Comparison of ENCODE assay signal across 8 cellular contexts in the genomic region with DNA sequence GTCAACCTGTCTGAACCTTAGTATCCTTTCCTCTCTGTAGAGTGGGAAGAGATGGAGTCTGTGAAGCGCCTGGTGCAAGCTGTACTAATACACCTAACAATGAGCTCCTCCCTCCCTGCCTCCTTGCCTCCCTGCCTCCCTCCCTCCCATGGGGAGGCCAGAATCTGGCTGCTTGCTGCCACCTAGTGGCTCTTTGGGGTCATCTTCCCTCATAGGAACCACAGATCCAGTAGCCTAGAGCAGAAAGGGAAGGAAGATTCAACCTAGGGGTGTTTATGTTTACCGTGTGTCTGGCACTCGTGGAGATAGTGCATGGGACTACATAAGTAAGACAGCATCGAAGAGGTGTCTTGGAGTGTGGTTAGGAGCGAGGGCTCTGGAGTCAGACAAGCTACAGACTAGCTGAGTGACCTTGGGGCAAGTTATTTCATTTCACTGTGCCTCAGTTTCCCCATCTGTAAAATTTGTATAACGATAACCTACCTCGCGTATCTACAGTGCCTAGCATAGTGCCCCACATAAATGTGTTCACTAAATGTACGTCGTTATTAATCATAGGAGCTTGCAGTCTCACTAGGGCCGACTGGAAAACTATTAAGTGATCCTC. TPM values are rescaled to one million over a fixed set of nuclear protein-coding genes. Genes with fewer than 3 reads are reported as not detected.
A peak's percentile ranks its signal among the peaks of the same experiment; 100 is the strongest.
DNase-seq lines count a peak whose midpoint lies in the region; ATAC-seq and TF ChIP-seq lines count a peak whose summit lies in the region.

No MANE protein-coding gene starts in this region.

- H3K4me2 ChIP-seq in PC-9, result no peak overlapping the region

- intact Hi-C loops in PC-9 (cut with micrococcal nuclease; ENCODE audit: unreplicated experiment), result loop anchor here (1.0 to 5.0 kb wide), 3 partner anchors 164 to 301 kb away; a partner anchor contains a TSS

- no peaks in the 10 kb centered on the region for H3K9me3 ChIP-seq in PC-9 (ENCODE audit: insufficient read depth, low read depth)

- no peaks in the 10 kb centered on the region for H3K4me1 ChIP-seq in PC-9 (replicated peaks; ENCODE audit: insufficient read depth)

- no peak overlapping the region for H3K4me3 Mint-ChIP-seq in activated T-helper 17 cell treated with anti-CD3 and anti-CD28 coated beads, Interleukin-2, amount 50 U/mL, for 72 hours

- H3K27me3 Mint-ChIP-seq in activated T-helper 17 cell treated with anti-CD3 and anti-CD28 coated beads, Interleukin-2, amount 50 U/mL, for 72 hours, result peaks cover 28% of the 10 kb centered on the region

- no peaks in the 10 kb centered on the region for H3K9me2 ChIP-seq in PC-9 (ENCODE audit: insufficient read depth)

- no peak overlapping the region for H3K27ac Mint-ChIP-seq in activated T-helper 17 cell treated with anti-CD3 and anti-CD28 coated beads, Interleukin-2, amount 50 U/mL, for 72 hours

- POLR2A ChIA-PET in PC-9 (lab: Charles Lee; ENCODE audit: unreplicated experiment), result interaction anchor here (0.6 to 0.7 kb wide), 2 partner anchors 659 to 1217 kb away, joined by 3 to 5 read pairs; no protein-coding TSS in a partner anchor

- H3K79me2 ChIP-seq in PC-9 (ENCODE audit: low read depth), result no peaks in the 10 kb centered on the region

- DNase-seq in ACHN (peak; percentile 92), GM13976 (ENCODE audit: low spot score) (peak; percentile 89), KBM-7 (peak; percentile 83), PC-9 (peak; percentile 73 to 76), foreskin fibroblast (peak; percentile 56 to 86), occipital lobe (lab: John Stamatoyannopoulos, UW) (peak; percentile 72)

- no peak overlapping the region for H3K27ac ChIP-seq in PC-9

- no peak overlapping the region for H2AFZ ChIP-seq in PC-9

- no peaks in the 10 kb centered on the region for H3K36me3 ChIP-seq in PC-9 (ENCODE audit: low read depth)

- in situ Hi-C loops in ACHN (cut with HindIII; ENCODE audit: low pct_ligation_motif_present, low pct_unique_long_range_greater_than_20kb, low sequenced_read_pairs) (no loop called here), GM13976 (cut with MboI; ENCODE audit: low sequenced_read_pairs, unreplicated experiment) (loop anchor here (25.0 kb wide), 1 partner anchor 179 kb away; a partner anchor contains a TSS), KBM-7 (cut with MboI; ENCODE audit: low pct_unique_long_range_greater_than_20kb, low sequenced_read_pairs) (no loop called here)

- no peaks in the 10 kb centered on the region for H3K27me3 ChIP-seq in PC-9 (ENCODE audit: insufficient read depth, low read depth)

- CTCF ChIA-PET in PC-9 (lab: Charles Lee), result interaction anchor here (0.6 to 1.5 kb wide), 12 partner anchors 23 to 1407 kb away, joined by 3 to 9 read pairs (median 4); no protein-coding TSS in a partner anchor

- H3F3A ChIP-seq in PC-9 (ENCODE audit: insufficient read depth, low read depth), result peaks cover 5% of the 10 kb centered on the region; the same call in 1 of the 2 replicates

- no peaks in the 10 kb centered on the region; the same call in 1 of the 2 replicates for H4K20me1 ChIP-seq in PC-9 (ENCODE audit: insufficient read depth)

- peak; percentile 88 for ATAC-seq in activated T-helper 17 cell treated with anti-CD3 and anti-CD28 coated beads, Interleukin-2, amount 50 U/mL, for 72 hours (replicated peaks)
- ATAC-seq in GM18505 (IDR thresholded peaks at IDR 0.05; ENCODE audit: unreplicated experiment), result no peak

- H3K36me3 Mint-ChIP-seq in activated T-helper 17 cell treated with anti-CD3 and anti-CD28 coated beads, Interleukin-2, amount 50 U/mL, for 72 hours (ENCODE audit: low read depth), result no peaks in the 10 kb centered on the region

- BruUV-seq in PC-9 (replicated peaks; lab: Mats Ljungman, UMichigan), result no TSS peak

- TF ChIP-seq POLR2A in GM18505 (IDR thresholded peaks at IDR 0.05; ENCODE audit: borderline replicate concordance, extremely low read depth, insufficient read depth, insufficient read length), result no peak

- H3K4me3 ChIP-seq in PC-9 (no peak overlapping the region), foreskin fibroblast (ENCODE audit: low read depth in 1 of 2, low read length in 2 of 2) (no peak overlapping the region)

- no peaks in the 10 kb centered on the region for H3K9me3 Mint-ChIP-seq in activated T-helper 17 cell treated with anti-CD3 and anti-CD28 coated beads, Interleukin-2, amount 50 U/mL, for 72 hours

- TF ChIP-seq CTCF in GM13976 (IDR thresholded peaks at IDR 0.05; ENCODE audit: borderline replicate concordance, control extremely low read depth, extremely low read depth, insufficient read depth, missing control alignments) (peak; percentile 72), PC-9 (conservative IDR thresholded peaks at IDR 0.05) (peak; percentile 87), foreskin fibroblast (IDR thresholded peaks at IDR 0.05; ENCODE audit: low read depth, low read length) (peak; percentile 68)

- no peaks in the 10 kb centered on the region for H3K4me1 Mint-ChIP-seq in activated T-helper 17 cell treated with anti-CD3 and anti-CD28 coated beads, Interleukin-2, amount 50 U/mL, for 72 hours

RNA-seq across cellular contexts. Expression of a gene that starts 35.5 kb away (rescaled TPM):
- 8.9 and 9.6 TPM in 2 replicates for total RNA-seq in PC-9 (2021)
- 1 to 10 TPM in 1 of 2 donors, under 1 TPM in 1; 0.65 to 2.7 TPM for total RNA-seq in activated T-helper 17 cell treated with anti-CD3 and anti-CD28 coated beads, Interleukin-2, amount 50 U/mL, for 72 hours
- 8.4 TPM for total RNA-seq in occipital lobe
